8 cellular contexts compared by ENCODE assay signal in genomic region chr10:126387041-126387908, GRCh38. TPM values are rescaled to one million over a fixed set of nuclear protein-coding genes. Genes with fewer than 3 reads are reported as not detected.
DNase-seq lines count a peak whose midpoint lies in the region; ATAC-seq, FAIRE-seq and TF ChIP-seq lines count a peak whose summit lies in the region.

No MANE protein-coding gene starts in this region.

- ATAC-seq in mucosa of descending colon (peak; percentile 84), HG03139 (IDR thresholded peaks at IDR 0.05; ENCODE audit: unreplicated experiment) (no peak)
- peak; percentile 45 for ATAC-seq in stimulated activated naive CD8-positive, alpha-beta T cell treated with anti-CD3 and anti-CD28 coated beads, Interleukin-15, amount 100 ng/mL, for 72 hours

- no peaks in the 10 kb centered on the region for H3K9me3 ChIP-seq in mucosa of descending colon

- peaks cover 11% of the 10 kb centered on the region for H3K4me1 ChIP-seq in mucosa of descending colon (ENCODE audit: low read depth)

- no peaks in the 10 kb centered on the region for H3K36me3 ChIP-seq in mucosa of descending colon (ENCODE audit: low read depth)

- peaks cover 4 to 15% of the 10 kb centered on the region in 2 donors for H3K9me3 Mint-ChIP-seq in stimulated activated naive CD8-positive, alpha-beta T cell treated with anti-CD3 and anti-CD28 coated beads, Interleukin-15, amount 100 ng/mL, for 72 hours

- DNase-seq in CD1c-positive myeloid dendritic cell (ENCODE audit: extremely low spot score) (peak; percentile 51), HTR-8/SVneo (ENCODE audit: insufficient read length, low spot score) (peak; percentile 45), epithelial cell of esophagus (ENCODE audit: low read depth) (peak; percentile 71), mucosa of descending colon (peak; percentile 67 to 84 (median 84)), NOMO-1 treated with DMSO at 0.1 percent for 48 hours (lab: John Stamatoyannopoulos, UW; ENCODE audit: unreplicated experiment) (no peak)
- peak; percentile 43 to 63 for DNase-seq in activated CD4-positive, alpha-beta T cell treated with anti-CD3 and anti-CD28 coated beads, Interleukin-2, amount 50 U/mL, for 48 hours
- DNase-seq in stimulated activated naive CD8-positive, alpha-beta T cell treated with anti-CD3 and anti-CD28 coated beads, Interleukin-15, amount 100 ng/mL, for 72 hours: peak in 1 of 2 donors; percentile 33

- intact Hi-C loops in mucosa of descending colon (cut with DNase I, micrococcal nuclease): no loop called here

- no peak overlapping the region for H3K27ac Mint-ChIP-seq in stimulated activated naive CD8-positive, alpha-beta T cell treated with anti-CD3 and anti-CD28 coated beads, Interleukin-15, amount 100 ng/mL, for 72 hours

- peak; percentile 70 for TF ChIP-seq CTCF in epithelial cell of esophagus (IDR thresholded peaks at IDR 0.05; ENCODE audit: insufficient read depth, low read depth, low read length, missing control alignments)
- peak; percentile 56 for TF ChIP-seq CTCF in mucosa of descending colon (IDR thresholded peaks at IDR 0.05)

- H3K4me3 Mint-ChIP-seq in stimulated activated naive CD8-positive, alpha-beta T cell treated with anti-CD3 and anti-CD28 coated beads, Interleukin-15, amount 100 ng/mL, for 72 hours: peak overlapping the region; percentile 56 to 59

- peak overlapping the region; percentile 19 for H3K4me3 ChIP-seq in epithelial cell of esophagus (ENCODE audit: low read length)
- H3K4me3 ChIP-seq in mucosa of descending colon: no peak overlapping the region

- H3K27me3 Mint-ChIP-seq in stimulated activated naive CD8-positive, alpha-beta T cell treated with anti-CD3 and anti-CD28 coated beads, Interleukin-15, amount 100 ng/mL, for 72 hours: peaks cover 50% of the 10 kb centered on the region

- peaks cover 9% of the 10 kb centered on the region for H3K4me1 Mint-ChIP-seq in stimulated activated naive CD8-positive, alpha-beta T cell treated with anti-CD3 and anti-CD28 coated beads, Interleukin-15, amount 100 ng/mL, for 72 hours

- no peak for FAIRE-seq in HTR-8/SVneo (lab: Jason Lieb, UNC)

RNA-seq across cellular contexts. Expression of gene ADAM12, which starts 1.0 kb away (rescaled TPM):
- under 1 TPM; 0.20 to 0.89 (median 0.66) TPM for total RNA-seq in mucosa of descending colon
